1 cellular context compared by ENCODE assay signal in the genomic region with DNA sequence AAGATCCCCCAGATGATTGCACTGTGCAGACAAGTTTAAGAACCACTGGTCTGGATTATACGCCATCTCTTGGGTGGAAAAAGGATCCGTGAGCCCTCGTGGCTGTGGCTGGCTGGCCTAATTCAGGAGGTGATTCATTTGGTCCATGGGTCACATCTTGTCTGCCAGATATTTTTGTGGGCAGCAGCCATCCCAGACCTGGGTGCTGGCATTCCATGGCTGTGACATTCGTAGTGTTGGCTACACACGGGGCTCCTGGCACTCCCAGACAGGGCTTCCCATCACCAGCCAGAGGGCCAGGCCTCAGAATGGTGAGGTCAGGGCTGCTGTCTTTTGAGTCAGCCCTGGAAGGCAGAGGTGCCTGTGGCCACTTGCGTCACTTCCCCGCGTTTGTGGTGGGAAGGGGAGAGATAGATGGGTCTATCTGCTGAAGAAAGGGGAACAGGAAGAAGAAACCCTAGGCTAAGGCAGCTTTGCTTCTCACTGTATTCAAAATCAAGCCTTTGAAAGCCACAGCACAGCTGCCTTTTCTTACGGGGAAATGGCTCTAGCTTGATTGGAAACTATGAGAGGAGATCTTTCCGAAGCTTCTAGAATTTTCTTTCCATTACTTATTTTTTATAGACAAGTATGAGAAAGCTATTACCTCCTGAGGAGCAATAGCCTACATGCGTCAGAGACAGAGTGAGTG.
TF ChIP-seq lines count a peak whose summit lies in the region.

No MANE protein-coding gene starts in this region.

TF ChIP-seq in K562, 482 proteins besides CTCF, POLR2A, EP300 and RAD21 (continued from another document and continues in another):
- TF ChIP-seq, protein P1, sequence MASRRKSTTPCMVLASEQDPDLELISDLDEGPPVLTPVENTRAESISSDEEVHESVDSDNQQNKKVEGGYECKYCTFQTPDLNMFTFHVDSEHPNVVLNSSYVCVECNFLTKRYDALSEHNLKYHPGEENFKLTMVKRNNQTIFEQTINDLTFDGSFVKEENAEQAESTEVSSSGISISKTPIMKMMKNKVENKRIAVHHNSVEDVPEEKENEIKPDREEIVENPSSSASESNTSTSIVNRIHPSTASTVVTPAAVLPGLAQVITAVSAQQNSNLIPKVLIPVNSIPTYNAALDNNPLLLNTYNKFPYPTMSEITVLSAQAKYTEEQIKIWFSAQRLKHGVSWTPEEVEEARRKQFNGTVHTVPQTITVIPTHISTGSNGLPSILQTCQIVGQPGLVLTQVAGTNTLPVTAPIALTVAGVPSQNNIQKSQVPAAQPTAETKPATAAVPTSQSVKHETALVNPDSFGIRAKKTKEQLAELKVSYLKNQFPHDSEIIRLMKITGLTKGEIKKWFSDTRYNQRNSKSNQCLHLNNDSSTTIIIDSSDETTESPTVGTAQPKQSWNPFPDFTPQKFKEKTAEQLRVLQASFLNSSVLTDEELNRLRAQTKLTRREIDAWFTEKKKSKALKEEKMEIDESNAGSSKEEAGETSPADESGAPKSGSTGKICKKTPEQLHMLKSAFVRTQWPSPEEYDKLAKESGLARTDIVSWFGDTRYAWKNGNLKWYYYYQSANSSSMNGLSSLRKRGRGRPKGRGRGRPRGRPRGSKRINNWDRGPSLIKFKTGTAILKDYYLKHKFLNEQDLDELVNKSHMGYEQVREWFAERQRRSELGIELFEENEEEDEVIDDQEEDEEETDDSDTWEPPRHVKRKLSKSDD (conservative IDR thresholded peaks at IDR 0.05; ENCODE audit: low read length) = no peak
- TF ChIP-seq L3MBTL2 (IDR thresholded peaks at IDR 0.05) (peak; percentile 34; the same call in 1 of the 2 replicates), ESRRB (CRISPR knock-in tag; IDR thresholded peaks at IDR 0.05; ENCODE audit: borderline replicate concordance) (no peak), ZNF311 (CRISPR knock-in tag; IDR thresholded peaks at IDR 0.05) (no peak), ZNF707 (CRISPR knock-in tag; conservative IDR thresholded peaks at IDR 0.05) (no peak), CTBP1 (IDR thresholded peaks at IDR 0.05; ENCODE audit: borderline replicate concordance) (peak; percentile 80), KLF1 (tag; IDR thresholded peaks at IDR 0.05) (no peak), TFAM (CRISPR knock-in tag; conservative IDR thresholded peaks at IDR 0.05) (no peak), GTF2E2 (tag; IDR thresholded peaks at IDR 0.05) (no peak), MEIS2 (IDR thresholded peaks at IDR 0.05; ENCODE audit: partially characterized antibody) (no peak), ZSCAN29 (IDR thresholded peaks at IDR 0.05) (no peak), U2AF1 (optimal IDR thresholded peaks at IDR 0.05; ENCODE audit: low read depth, low read length) (no peak), ETV6 (IDR thresholded peaks at IDR 0.05; ENCODE audit: borderline replicate concordance in 1 of 2, low read depth in 2 of 2, low read length in 1 of 2) (peak in 1 of 2 experiments; percentile 86; a peak in 2 of 4 replicates), ETV6 (CRISPR knock-in tag; IDR thresholded peaks at IDR 0.05; ENCODE audit: borderline replicate concordance) (no peak), ZFX (CRISPR knock-in tag; IDR thresholded peaks at IDR 0.05) (peak; percentile 76), ZKSCAN8 (CRISPR knock-in tag; IDR thresholded peaks at IDR 0.05) (no peak), MEF2A (IDR thresholded peaks at IDR 0.05; ENCODE audit: control insufficient read depth, low read depth, low read length) (no peak), MCM3 (IDR thresholded peaks at IDR 0.05) (no peak), EZH2 (IDR thresholded peaks at IDR 0.05; ENCODE audit: borderline replicate concordance, low read depth, low read length) (no peak), TCF3 (CRISPR knock-in tag; IDR thresholded peaks at IDR 0.05) (no peak; the same call in none of the 2 replicates), PRMT5 (CRISPR knock-in tag; IDR thresholded peaks at IDR 0.05) (no peak), SMARCE1 (IDR thresholded peaks at IDR 0.05) (peak; percentile 63; the same call in 1 of the 2 replicates), KLF6 (CRISPR knock-in tag; IDR thresholded peaks at IDR 0.05; ENCODE audit: borderline replicate concordance) (no peak), FOSL1 (tag; conservative IDR thresholded peaks at IDR 0.05) (peak; percentile 56; the same call in 1 of the 2 replicates), ELF1 (tag; IDR thresholded peaks at IDR 0.05) (no peak; the same call in 1 of the 2 replicates), HDAC8 (tag; IDR thresholded peaks at IDR 0.05) (no peak), ZNF583 (CRISPR knock-in tag; IDR thresholded peaks at IDR 0.05) (0 out of 2 replicates have a peak, but pooled peaks have one; percentile 47), CC2D1A (IDR thresholded peaks at IDR 0.05) (no peak), CEBPB (tag; IDR thresholded peaks at IDR 0.05) (peak; percentile 83), XRCC3 (IDR thresholded peaks at IDR 0.05) (no peak), TCF7 (IDR thresholded peaks at IDR 0.05; ENCODE audit: borderline replicate concordance) (no peak), ZNF76 (CRISPR knock-in tag; IDR thresholded peaks at IDR 0.05; ENCODE audit: borderline replicate concordance) (no peak), ZNF324 (CRISPR knock-in tag; IDR thresholded peaks at IDR 0.05) (no peak), ZC3H11A (IDR thresholded peaks at IDR 0.05; ENCODE audit: low read depth, low read length) (no peak), FOXK2 (conservative IDR thresholded peaks at IDR 0.05 in 1 of 2, IDR thresholded peaks at IDR 0.05 in 1 of 2; ENCODE audit: low read depth in 2 of 2) (no peak), ARHGAP35 (IDR thresholded peaks at IDR 0.05; ENCODE audit: partially characterized antibody) (no peak), CAMTA2 (CRISPR knock-in tag; conservative IDR thresholded peaks at IDR 0.05) (no peak), SMARCA4 (IDR thresholded peaks at IDR 0.05) (no peak), MAFF (IDR thresholded peaks at IDR 0.05; ENCODE audit: low read length) (no peak), ZBTB17 (CRISPR knock-in tag; IDR thresholded peaks at IDR 0.05) (peak; percentile 63; the same call in 1 of the 2 replicates), PCBP2 (IDR thresholded peaks at IDR 0.05; ENCODE audit: low read depth, low read length, poor library complexity, severe bottlenecking) (no peak), GTF2A2 (tag; IDR thresholded peaks at IDR 0.05) (no peak), OTX1 (CRISPR knock-in tag; IDR thresholded peaks at IDR 0.05) (no peak), PURB (CRISPR knock-in tag; IDR thresholded peaks at IDR 0.05; ENCODE audit: low read depth) (no peak), FOXP1 (CRISPR knock-in tag; IDR thresholded peaks at IDR 0.05) (0 out of 2 replicates have a peak, but pooled peaks have one; percentile 57)
- TF ChIP-seq, protein P2, sequence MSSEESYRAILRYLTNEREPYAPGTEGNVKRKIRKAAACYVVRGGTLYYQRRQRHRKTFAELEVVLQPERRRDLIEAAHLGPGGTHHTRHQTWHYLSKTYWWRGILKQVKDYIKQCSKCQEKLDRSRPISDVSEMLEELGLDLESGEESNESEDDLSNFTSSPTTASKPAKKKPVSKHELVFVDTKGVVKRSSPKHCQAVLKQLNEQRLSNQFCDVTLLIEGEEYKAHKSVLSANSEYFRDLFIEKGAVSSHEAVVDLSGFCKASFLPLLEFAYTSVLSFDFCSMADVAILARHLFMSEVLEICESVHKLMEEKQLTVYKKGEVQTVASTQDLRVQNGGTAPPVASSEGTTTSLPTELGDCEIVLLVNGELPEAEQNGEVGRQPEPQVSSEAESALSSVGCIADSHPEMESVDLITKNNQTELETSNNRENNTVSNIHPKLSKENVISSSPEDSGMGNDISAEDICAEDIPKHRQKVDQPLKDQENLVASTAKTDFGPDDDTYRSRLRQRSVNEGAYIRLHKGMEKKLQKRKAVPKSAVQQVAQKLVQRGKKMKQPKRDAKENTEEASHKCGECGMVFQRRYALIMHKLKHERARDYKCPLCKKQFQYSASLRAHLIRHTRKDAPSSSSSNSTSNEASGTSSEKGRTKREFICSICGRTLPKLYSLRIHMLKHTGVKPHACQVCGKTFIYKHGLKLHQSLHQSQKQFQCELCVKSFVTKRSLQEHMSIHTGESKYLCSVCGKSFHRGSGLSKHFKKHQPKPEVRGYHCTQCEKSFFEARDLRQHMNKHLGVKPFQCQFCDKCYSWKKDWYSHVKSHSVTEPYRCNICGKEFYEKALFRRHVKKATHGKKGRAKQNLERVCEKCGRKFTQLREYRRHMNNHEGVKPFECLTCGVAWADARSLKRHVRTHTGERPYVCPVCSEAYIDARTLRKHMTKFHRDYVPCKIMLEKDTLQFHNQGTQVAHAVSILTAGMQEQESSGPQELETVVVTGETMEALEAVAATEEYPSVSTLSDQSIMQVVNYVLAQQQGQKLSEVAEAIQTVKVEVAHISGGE (CRISPR knock-in tag; IDR thresholded peaks at IDR 0.05) = peak in 1 of 3 experiments; percentile 74; a peak in 2 of 6 replicates
- TF ChIP-seq, protein P3, sequence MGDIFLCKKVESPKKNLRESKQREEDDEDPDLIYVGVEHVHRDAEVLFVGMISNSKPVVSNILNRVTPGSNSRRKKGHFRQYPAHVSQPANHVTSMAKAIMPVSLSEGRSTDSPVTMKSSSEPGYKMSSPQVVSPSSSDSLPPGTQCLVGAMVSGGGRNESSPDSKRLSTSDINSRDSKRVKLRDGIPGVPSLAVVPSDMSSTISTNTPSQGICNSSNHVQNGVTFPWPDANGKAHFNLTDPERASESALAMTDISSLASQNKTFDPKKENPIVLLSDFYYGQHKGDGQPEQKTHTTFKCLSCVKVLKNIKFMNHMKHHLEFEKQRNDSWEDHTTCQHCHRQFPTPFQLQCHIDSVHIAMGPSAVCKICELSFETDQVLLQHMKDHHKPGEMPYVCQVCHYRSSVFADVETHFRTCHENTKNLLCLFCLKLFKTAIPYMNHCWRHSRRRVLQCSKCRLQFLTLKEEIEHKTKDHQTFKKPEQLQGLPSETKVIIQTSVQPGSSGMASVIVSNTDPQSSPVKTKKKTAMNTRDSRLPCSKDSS (IDR thresholded peaks at IDR 0.05; ENCODE audit: low read depth, partially characterized antibody) = no peak
- TF ChIP-seq, protein P4, sequence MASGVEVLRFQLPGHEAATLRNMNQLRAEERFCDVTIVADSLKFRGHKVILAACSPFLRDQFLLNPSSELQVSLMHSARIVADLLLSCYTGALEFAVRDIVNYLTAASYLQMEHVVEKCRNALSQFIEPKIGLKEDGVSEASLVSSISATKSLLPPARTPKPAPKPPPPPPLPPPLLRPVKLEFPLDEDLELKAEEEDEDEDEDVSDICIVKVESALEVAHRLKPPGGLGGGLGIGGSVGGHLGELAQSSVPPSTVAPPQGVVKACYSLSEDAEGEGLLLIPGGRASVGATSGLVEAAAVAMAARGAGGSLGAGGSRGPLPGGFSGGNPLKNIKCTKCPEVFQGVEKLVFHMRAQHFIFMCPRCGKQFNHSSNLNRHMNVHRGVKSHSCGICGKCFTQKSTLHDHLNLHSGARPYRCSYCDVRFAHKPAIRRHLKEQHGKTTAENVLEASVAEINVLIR (CRISPR knock-in tag; IDR thresholded peaks at IDR 0.05) = peak; percentile 77
- TF ChIP-seq, protein P5, sequence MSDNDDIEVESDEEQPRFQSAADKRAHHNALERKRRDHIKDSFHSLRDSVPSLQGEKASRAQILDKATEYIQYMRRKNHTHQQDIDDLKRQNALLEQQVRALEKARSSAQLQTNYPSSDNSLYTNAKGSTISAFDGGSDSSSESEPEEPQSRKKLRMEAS (CRISPR knock-in tag; IDR thresholded peaks at IDR 0.05) = peak; percentile 66
- TF ChIP-seq, protein P6, sequence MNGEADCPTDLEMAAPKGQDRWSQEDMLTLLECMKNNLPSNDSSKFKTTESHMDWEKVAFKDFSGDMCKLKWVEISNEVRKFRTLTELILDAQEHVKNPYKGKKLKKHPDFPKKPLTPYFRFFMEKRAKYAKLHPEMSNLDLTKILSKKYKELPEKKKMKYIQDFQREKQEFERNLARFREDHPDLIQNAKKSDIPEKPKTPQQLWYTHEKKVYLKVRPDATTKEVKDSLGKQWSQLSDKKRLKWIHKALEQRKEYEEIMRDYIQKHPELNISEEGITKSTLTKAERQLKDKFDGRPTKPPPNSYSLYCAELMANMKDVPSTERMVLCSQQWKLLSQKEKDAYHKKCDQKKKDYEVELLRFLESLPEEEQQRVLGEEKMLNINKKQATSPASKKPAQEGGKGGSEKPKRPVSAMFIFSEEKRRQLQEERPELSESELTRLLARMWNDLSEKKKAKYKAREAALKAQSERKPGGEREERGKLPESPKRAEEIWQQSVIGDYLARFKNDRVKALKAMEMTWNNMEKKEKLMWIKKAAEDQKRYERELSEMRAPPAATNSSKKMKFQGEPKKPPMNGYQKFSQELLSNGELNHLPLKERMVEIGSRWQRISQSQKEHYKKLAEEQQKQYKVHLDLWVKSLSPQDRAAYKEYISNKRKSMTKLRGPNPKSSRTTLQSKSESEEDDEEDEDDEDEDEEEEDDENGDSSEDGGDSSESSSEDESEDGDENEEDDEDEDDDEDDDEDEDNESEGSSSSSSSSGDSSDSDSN (IDR thresholded peaks at IDR 0.05; ENCODE audit: borderline replicate concordance in 1 of 2, low read depth in 2 of 2, low read length in 2 of 2) = no peak
- TF ChIP-seq, protein P7, sequence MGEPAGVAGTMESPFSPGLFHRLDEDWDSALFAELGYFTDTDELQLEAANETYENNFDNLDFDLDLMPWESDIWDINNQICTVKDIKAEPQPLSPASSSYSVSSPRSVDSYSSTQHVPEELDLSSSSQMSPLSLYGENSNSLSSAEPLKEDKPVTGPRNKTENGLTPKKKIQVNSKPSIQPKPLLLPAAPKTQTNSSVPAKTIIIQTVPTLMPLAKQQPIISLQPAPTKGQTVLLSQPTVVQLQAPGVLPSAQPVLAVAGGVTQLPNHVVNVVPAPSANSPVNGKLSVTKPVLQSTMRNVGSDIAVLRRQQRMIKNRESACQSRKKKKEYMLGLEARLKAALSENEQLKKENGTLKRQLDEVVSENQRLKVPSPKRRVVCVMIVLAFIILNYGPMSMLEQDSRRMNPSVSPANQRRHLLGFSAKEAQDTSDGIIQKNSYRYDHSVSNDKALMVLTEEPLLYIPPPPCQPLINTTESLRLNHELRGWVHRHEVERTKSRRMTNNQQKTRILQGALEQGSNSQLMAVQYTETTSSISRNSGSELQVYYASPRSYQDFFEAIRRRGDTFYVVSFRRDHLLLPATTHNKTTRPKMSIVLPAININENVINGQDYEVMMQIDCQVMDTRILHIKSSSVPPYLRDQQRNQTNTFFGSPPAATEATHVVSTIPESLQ (CRISPR knock-in tag; IDR thresholded peaks at IDR 0.05) = peak; percentile 32; the same call in 1 of the 2 replicates
- TF ChIP-seq, protein P8, sequence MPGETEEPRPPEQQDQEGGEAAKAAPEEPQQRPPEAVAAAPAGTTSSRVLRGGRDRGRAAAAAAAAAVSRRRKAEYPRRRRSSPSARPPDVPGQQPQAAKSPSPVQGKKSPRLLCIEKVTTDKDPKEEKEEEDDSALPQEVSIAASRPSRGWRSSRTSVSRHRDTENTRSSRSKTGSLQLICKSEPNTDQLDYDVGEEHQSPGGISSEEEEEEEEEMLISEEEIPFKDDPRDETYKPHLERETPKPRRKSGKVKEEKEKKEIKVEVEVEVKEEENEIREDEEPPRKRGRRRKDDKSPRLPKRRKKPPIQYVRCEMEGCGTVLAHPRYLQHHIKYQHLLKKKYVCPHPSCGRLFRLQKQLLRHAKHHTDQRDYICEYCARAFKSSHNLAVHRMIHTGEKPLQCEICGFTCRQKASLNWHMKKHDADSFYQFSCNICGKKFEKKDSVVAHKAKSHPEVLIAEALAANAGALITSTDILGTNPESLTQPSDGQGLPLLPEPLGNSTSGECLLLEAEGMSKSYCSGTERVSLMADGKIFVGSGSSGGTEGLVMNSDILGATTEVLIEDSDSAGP (CRISPR knock-in tag; IDR thresholded peaks at IDR 0.05) = no peak
- TF ChIP-seq, protein P9, sequence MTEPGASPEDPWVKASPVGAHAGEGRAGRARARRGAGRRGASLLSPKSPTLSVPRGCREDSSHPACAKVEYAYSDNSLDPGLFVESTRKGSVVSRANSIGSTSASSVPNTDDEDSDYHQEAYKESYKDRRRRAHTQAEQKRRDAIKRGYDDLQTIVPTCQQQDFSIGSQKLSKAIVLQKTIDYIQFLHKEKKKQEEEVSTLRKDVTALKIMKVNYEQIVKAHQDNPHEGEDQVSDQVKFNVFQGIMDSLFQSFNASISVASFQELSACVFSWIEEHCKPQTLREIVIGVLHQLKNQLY (CRISPR knock-in tag; conservative IDR thresholded peaks at IDR 0.05) = no peak
